8 cellular contexts compared by ENCODE assay signal in genomic region chr9:96612105-96612965, GRCh38. TPM values are rescaled to one million over a fixed set of nuclear protein-coding genes. Genes with fewer than 3 reads are reported as not detected.
A peak's percentile ranks its signal among the peaks of the same experiment; 100 is the strongest.
DNase-seq lines count a peak whose midpoint lies in the region; ATAC-seq and TF ChIP-seq lines count a peak whose summit lies in the region.

No MANE protein-coding gene starts in this region.

- TF ChIP-seq CTCF in mammary epithelial cell (conservative IDR thresholded peaks at IDR 0.05 in 1 of 2, IDR thresholded peaks at IDR 0.05 in 1 of 2; ENCODE audit: extremely low read depth in 1 of 2, insufficient read depth in 1 of 2, low read depth in 1 of 2, low read length in 2 of 2), result no peak
- TF ChIP-seq CTCF in thyroid gland (IDR thresholded peaks at IDR 0.05), result no peak

- H3K4me2 ChIP-seq in mammary epithelial cell (ENCODE audit: insufficient read depth, low read depth, low read length), result peak overlapping the region; percentile 45

- intact Hi-C loops in mammary epithelial cell (cut with micrococcal nuclease), result loop anchor here (2.0 kb wide), 1 partner anchor 46 kb away; no protein-coding TSS in a partner anchor
- intact Hi-C loops in left colon (cut with DNase I, micrococcal nuclease), result loop anchor here in 1 of 2 donors (10.0 kb wide), 1 partner anchor 48 kb away; no protein-coding TSS in a partner anchor
- intact Hi-C loops in thyroid gland (cut with DNase I), result no loop called here

- peak overlapping the region in 1 of 3 experiments; percentile 3 for H3K4me3 ChIP-seq in mammary epithelial cell (replicated peaks in 1 of 3; ENCODE audit: insufficient read depth in 1 of 3, low read depth in 2 of 3, low read length in 3 of 3)
- no peak overlapping the region for H3K4me3 ChIP-seq in thyroid gland (replicated peaks in 1 of 3)

- H2AFZ ChIP-seq in mammary epithelial cell (ENCODE audit: low read depth, low read length), result peak overlapping the region; percentile 17

- TF ChIP-seq POLR2A in thyroid gland (IDR thresholded peaks at IDR 0.05), result peak in 1 of 2 donors; percentile 25

- in situ Hi-C loops in mammary epithelial cell (cut with MboI; ENCODE audit: low sequenced_read_pairs in 2 of 2), result no loop called here

- no peaks in the 10 kb centered on the region for H4K20me1 ChIP-seq in mammary epithelial cell (ENCODE audit: insufficient read depth, low read length)

- H3K27ac ChIP-seq in mammary epithelial cell (ENCODE audit: insufficient read depth, low read depth, low read length), result no peak overlapping the region
- peak overlapping the region; percentile 19 to 71 (median 36) for H3K27ac ChIP-seq in thyroid gland

- peaks cover 27% of the 10 kb centered on the region for H3K79me2 ChIP-seq in mammary epithelial cell (ENCODE audit: insufficient read depth, low read length)

- H3K36me3 ChIP-seq in mammary epithelial cell (ENCODE audit: insufficient read depth, low read length) (peaks cover 2% of the 10 kb centered on the region), thyroid gland (no peaks in the 10 kb centered on the region)

- peaks cover 5% of the 10 kb centered on the region for H3K4me1 ChIP-seq in mammary epithelial cell (ENCODE audit: insufficient read depth, low read length)
- H3K4me1 ChIP-seq in thyroid gland, result peaks cover 6 to 18% of the 10 kb centered on the region in 2 donors

- dilution Hi-C loops in mammary epithelial cell (cut with HindIII; ENCODE audit: low sequenced_read_pairs), result no loop called here

- CTCF ChIA-PET in mammary epithelial cell (lab: Charles Lee; ENCODE audit: low non-redundant PET), result no interaction called here

- no peaks in the 10 kb centered on the region for H3K27me3 ChIP-seq in mammary epithelial cell (ENCODE audit: insufficient read depth, low read length)
- H3K27me3 ChIP-seq in thyroid gland, result no peaks in the 10 kb centered on the region

- DNase-seq in AG08396 (ENCODE audit: low spot score), result peak; percentile 87
- peak; percentile 62 for DNase-seq in NCI-H1105 treated with DMSO at 0.1 percent for 48 hours (lab: John Stamatoyannopoulos, UW)
- DNase-seq in mammary epithelial cell, result peak; percentile 69
- DNase-seq in left colon, result peak in 1 of 2 donors; percentile 39
- peak; percentile 48 to 66 for DNase-seq in thyroid gland
- DNase-seq in activated CD8-positive, alpha-beta memory T cell treated with anti-CD3 and anti-CD28 coated beads, Interleukin-2, amount 50 U/mL, for 48 hours, result no peak

- BruUV-seq in mammary epithelial cell (replicated peaks; lab: Mats Ljungman, UMichigan), result no TSS peak

- H3K9ac ChIP-seq in mammary epithelial cell (ENCODE audit: insufficient read depth, low read length), result no peak overlapping the region

- 38% methylated on average over 10 of the region's 12 CpGs for WGBS in mammary epithelial cell (ENCODE audit: low coverage, missing lambda C conversion rate)
- 60 to 65% methylated on average over 12 of the region's 12 CpGs for WGBS in thyroid gland, 2 donors

- H3K9me3 ChIP-seq in mammary epithelial cell (replicated peaks; ENCODE audit: insufficient read depth, low read length), result no peaks in the 10 kb centered on the region
- no peaks in the 10 kb centered on the region for H3K9me3 ChIP-seq in thyroid gland

- peak; percentile 84 for ATAC-seq in left colon
- no peak for ATAC-seq in GM21360 (IDR thresholded peaks at IDR 0.05; ENCODE audit: unreplicated experiment)
- ATAC-seq in HG03571 (IDR thresholded peaks at IDR 0.05; ENCODE audit: unreplicated experiment), result no peak

RNA-seq across cellular contexts. Expression of gene CDC14B, which starts 7.3 kb away (rescaled TPM):
- total RNA-seq in mammary epithelial cell (10 to 100 TPM in 1 of 2 donors, 1 to 10 TPM in 1; 9.4 to 14.5 TPM), left colon (10 to 100 TPM; 16.5 to 20.8 TPM), thyroid gland (10 to 100 TPM; 39.7 to 87.4 (median 56.3) TPM)
- polyA plus RNA-seq in mammary epithelial cell, result 5.2 TPM
- polyA minus RNA-seq in mammary epithelial cell, result 8.0 TPM

RNA-seq across cellular contexts. Expression of gene PRXL2C, which starts 42.8 kb away (rescaled TPM):
- total RNA-seq in mammary epithelial cell, result 10 to 100 TPM; 13.0 to 14.3 TPM
- polyA plus RNA-seq in mammary epithelial cell, result 6.6 TPM
- polyA minus RNA-seq in mammary epithelial cell, result 8.0 TPM
- total RNA-seq in left colon, result 1 to 10 TPM; 2.4 to 6.0 TPM
- total RNA-seq in thyroid gland, result 10 to 100 TPM; 16.7 to 25.6 (median 22.5) TPM
